1 cellular context compared by ENCODE assay signal in the genomic region with DNA sequence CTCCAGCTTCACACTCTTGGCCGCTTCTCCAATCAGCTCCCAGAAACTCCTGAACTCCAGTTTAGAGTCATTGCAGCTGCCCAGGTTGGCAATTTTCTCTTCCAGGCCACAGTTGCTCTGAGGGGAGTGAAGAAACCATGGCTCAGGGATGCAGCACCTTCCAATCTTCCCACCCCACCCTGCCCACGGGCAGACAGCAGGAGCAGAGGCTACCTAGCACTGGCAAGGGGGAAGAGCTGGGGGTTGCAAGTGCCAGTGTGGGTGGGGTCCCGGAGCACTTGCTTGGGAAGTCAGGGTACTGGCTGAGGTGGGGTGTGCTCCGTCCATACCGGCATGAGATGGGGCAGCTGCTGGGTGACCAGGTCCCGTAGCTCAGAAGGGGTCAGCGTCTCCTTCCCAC.
TF ChIP-seq lines count a peak whose summit lies in the region.

No MANE protein-coding gene starts in this region.

TF ChIP-seq in HCT116, 20 proteins besides CTCF, POLR2A, EP300 and RAD21:
- TF ChIP-seq SRF (IDR thresholded peaks at IDR 0.05; ENCODE audit: low read depth), result no peak
